22 cellular contexts compared by ENCODE assay signal in the genomic region with DNA sequence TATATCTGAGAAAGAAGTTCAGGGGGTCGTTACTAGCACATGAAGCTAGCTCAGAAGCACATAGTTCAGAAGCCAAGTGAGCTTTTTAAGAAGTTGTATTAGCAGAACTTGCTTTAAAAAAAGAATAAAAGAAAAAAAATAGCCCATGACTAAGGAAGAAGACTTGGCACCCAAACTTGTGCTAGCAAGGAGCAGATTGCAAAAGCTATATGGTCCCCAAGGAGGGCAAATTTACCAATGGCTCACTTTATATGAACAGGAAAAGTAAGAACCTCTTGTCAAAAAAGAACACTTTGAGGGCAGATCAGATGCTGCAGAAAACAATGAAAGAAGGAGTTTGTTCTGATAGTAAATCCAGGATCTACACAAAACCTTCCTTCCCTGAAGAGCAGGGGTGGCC.
"Had no signal": no experiment of that assay in that cellular context is flagged by ENCODE, and none has a peak within 500 bp of the region (broad histone marks: within the 10 kb centered on the region; RNA-seq: fewer than 3 reads in every experiment).

No MANE protein-coding gene starts in this region.

- H3K4me1 ChIP-seq: SJSA1 had no signal

- DNase-seq: IMR-90, Karpas-422, KG1, MG63, NCI-H1092, NCI-H1105 treated with DMSO at 0.1 percent for 48 hours, NCI-H1417 treated with DMSO at 0.1 percent for 48 hours, NCI-H146, NCI-H1694 treated with DMSO at 0.1 percent for 48 hours, NCI-H1930, NCI-H2081, NCI-H2107, NCI-H2227 treated with DMSO at 0.1 percent for 48 hours, NCI-H524, NCI-H526 treated with DMSO at 0.1 percent for 48 hours, NCI-H774, Right ventricle myocardium superior, RPMI8226, SIG-M5 had no signal

- H3K27me3 ChIP-seq: MG63, SJSA1 had no signal

- H3K4me3 ChIP-seq: MG63, SJSA1, SK-N-MC had no signal

- H3K27ac ChIP-seq: SJSA1, SK-N-MC had no signal

- ATAC-seq: HepG2 had no signal

- H3K36me3 ChIP-seq: MG63, SJSA1 had no signal

- H3K9me3 ChIP-seq: MG63, SJSA1 had no signal
